Comparison of ENCODE assay signal across 22 cellular contexts in genomic region chr7:101747758-101748345, GRCh38.
"Had no signal": no experiment of that assay in that cellular context is flagged by ENCODE, and none has a peak within 500 bp of the region (broad histone marks: within the 10 kb centered on the region; RNA-seq: fewer than 3 reads in every experiment).

No MANE protein-coding gene starts in this region.

- DNase-seq: activated CD4-positive, alpha-beta T cell treated with anti-CD3 and anti-CD28 coated beads for 4 hours; activated CD8-positive, alpha-beta memory T cell treated with anti-CD3 and anti-CD28 coated beads, Interleukin-2, amount 50 U/mL, for 4 hours; activated CD8-positive, alpha-beta T cell treated with anti-CD3 and anti-CD28 coated beads, Interleukin-2, amount 10 ng/mL, durations not matched to agents 7 days and 5 days; activated effector memory CD4-positive, alpha-beta T cell treated with Interleukin-2 at 50 U/mL for 16 hours; activated naive CD4-positive, alpha-beta T cell treated with anti-CD3 and anti-CD28 coated beads, Interleukin-2, amount 50 U/mL, for 16 hours; activated T-cell treated with anti-CD3 and anti-CD28 coated beads, Interleukin-2, amount 50 U/mL, for 48 hours; colonic mucosa; foreskin melanocyte; glutamatergic neuron; hypothalamus; midbrain; right cardiac atrium; stimulated activated CD4-positive, alpha-beta T cell treated with anti-CD3 and anti-CD28 coated beads, Interleukin-15, amount 100 ng/mL, for 24 hours; stimulated activated CD4-positive, alpha-beta T cell treated with anti-CD3 and anti-CD28 coated beads, Interleukin-2, amount 100 ng/mL, for 48 hours; stomach; upper lobe of right lung had no signal

- H3K4me1 ChIP-seq: colonic mucosa, prostate gland had no signal

- H3K9me3 ChIP-seq: ascending aorta, colonic mucosa, prostate gland, stomach, thoracic aorta, upper lobe of right lung had no signal

- H3K27ac ChIP-seq: ascending aorta, colonic mucosa, prostate gland, skin epidermis, stomach, thoracic aorta, upper lobe of right lung had no signal

- H3K27me3 ChIP-seq: ascending aorta, colonic mucosa had no signal

- ATAC-seq: activated CD8-positive, alpha-beta T cell treated with anti-CD3 and anti-CD28 coated beads, Interleukin-2, amount 10 ng/mL, durations not matched to agents 7 days and 5 days; left lobe of liver; right cardiac atrium; upper lobe of right lung had no signal

- H3K36me3 ChIP-seq: ascending aorta, colonic mucosa, prostate gland, stomach, thoracic aorta, upper lobe of right lung had no signal

- H3K4me3 ChIP-seq: ascending aorta, colonic mucosa, lung, prostate gland, skin epidermis, stomach, thoracic aorta, upper lobe of right lung had no signal
